Comparison of ENCODE assay signal across 10 cellular contexts in genomic region chr4:26071688-26072087, GRCh38.
"Had no signal": no experiment of that assay in that cellular context is flagged by ENCODE, and none has a peak within 500 bp of the region (broad histone marks: within the 10 kb centered on the region; RNA-seq: fewer than 3 reads in every experiment).

No MANE protein-coding gene starts in this region.

- DNase-seq: activated CD4-positive, alpha-beta T cell treated with anti-CD3 and anti-CD28 coated beads for 1 hour; activated effector memory CD4-positive, alpha-beta T cell treated with anti-CD3 and anti-CD28 coated beads, Interleukin-2, amount 50 U/mL, for 16 hours; colonic mucosa; effector CD8-positive, alpha-beta T cell; foreskin melanocyte; head of caudate nucleus; left cardiac atrium; naive B cell; posterior cingulate gyrus; tibial artery had no signal

- H3K36me3 Mint-ChIP-seq: naive B cell had no signal

- H3K4me3 Mint-ChIP-seq: naive B cell had no signal

- ATAC-seq: left cardiac atrium had no signal
